In the genomic region with DNA sequence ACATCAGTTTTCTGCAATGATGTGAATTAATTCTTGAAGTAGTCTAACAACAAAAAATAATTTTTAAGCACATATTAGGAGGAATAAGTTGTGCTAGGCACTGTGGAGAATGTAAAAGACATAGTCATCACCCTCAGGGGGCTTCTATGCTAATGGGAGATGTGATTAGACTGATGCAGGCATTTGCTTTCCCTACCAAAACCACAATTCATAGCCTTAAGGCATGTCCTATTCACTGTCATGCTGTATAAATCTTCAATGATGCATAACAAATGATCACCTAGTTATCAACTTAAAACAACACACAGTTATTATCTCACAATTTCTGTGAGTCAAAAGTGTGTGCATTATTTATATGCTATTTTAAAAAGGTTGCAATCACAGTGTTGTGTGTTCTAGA, we compare ENCODE assay signal across 13 cellular contexts.
DNase-seq lines count a peak whose midpoint lies in the region; TF ChIP-seq lines count a peak whose summit lies in the region.
"Had no signal": no experiment of that assay in that cellular context is flagged by ENCODE, and none has a peak within 500 bp of the region (broad histone marks: within the 10 kb centered on the region; RNA-seq: fewer than 3 reads in every experiment).

No MANE protein-coding gene starts in this region.

- H2AK5ac ChIP-seq in mesendoderm (ENCODE audit: low read length), result no peak overlapping the region

- no peak overlapping the region for H2BK5ac ChIP-seq in mesendoderm (ENCODE audit: low read length)

- H3K4me3 ChIP-seq in SK-N-MC (no peak overlapping the region), mesendoderm (ENCODE audit: low read length) (no peak overlapping the region), stomach (no peak overlapping the region)
- H3K4me3 ChIP-seq: BLaER1 treated with 17β-estradiol and CSF1 and Interleukin-3, amounts not matched to agents 10 nM and 100 nM; GM12878 had no signal

- no peaks in the 10 kb centered on the region for H3K79me1 ChIP-seq in mesendoderm (ENCODE audit: low read length)

- no peak overlapping the region for H3K56ac ChIP-seq in mesendoderm (ENCODE audit: low read length)

- H3K9ac ChIP-seq in SK-N-MC (ENCODE audit: insufficient read length), result no peak overlapping the region
- H3K9ac ChIP-seq in mesendoderm (ENCODE audit: low read length), result no peak overlapping the region
- H3K9ac ChIP-seq: BLaER1 treated with 17β-estradiol and CSF1 and Interleukin-3, amounts not matched to agents 10 nM and 100 nM had no signal

- H3K27ac ChIP-seq in SK-N-MC (no peak overlapping the region), mesendoderm (ENCODE audit: low read depth, low read length) (no peak overlapping the region), stomach (no peak overlapping the region)
- H3K27ac ChIP-seq: BLaER1 treated with 17β-estradiol and CSF1 and Interleukin-3, amounts not matched to agents 10 nM and 100 nM had no signal

- TF ChIP-seq CTCF in stomach (IDR thresholded peaks at IDR 0.05), result no peak

- H3K79me2 ChIP-seq in mesendoderm (ENCODE audit: control insufficient read depth, insufficient read depth, low read length), result no peaks in the 10 kb centered on the region

- no peak for TF ChIP-seq EP300 in stomach (IDR thresholded peaks at IDR 0.05)

- no peak overlapping the region for H3K4ac ChIP-seq in mesendoderm (ENCODE audit: low read depth, low read length)

- H2BK120ac ChIP-seq in mesendoderm (ENCODE audit: low read depth, low read length), result no peak overlapping the region

- H3K36me3 ChIP-seq in SK-N-MC (ENCODE audit: insufficient read depth, low read length) (no peaks in the 10 kb centered on the region), mesendoderm (ENCODE audit: control insufficient read depth, insufficient read depth, low read length) (no peaks in the 10 kb centered on the region), stomach (no peaks in the 10 kb centered on the region)
- H3K36me3 ChIP-seq: BLaER1 treated with 17β-estradiol and CSF1 and Interleukin-3, amounts not matched to agents 10 nM and 100 nM had no signal

- intact Hi-C loops in stomach (cut with DNase I; ENCODE audit: low total_unique reads), result no loop called here

- DNase-seq in EL, result peak; percentile 22
- peak; percentile 13 for DNase-seq in M059J (ENCODE audit: low read depth)
- DNase-seq in SK-N-MC (ENCODE audit: low read depth, low spot score), result peak; percentile 14
- peak; percentile 16 for DNase-seq in mesendoderm
- DNase-seq in stomach, result no peak
- DNase-seq in activated gamma-delta T cell (lab: John Stamatoyannopoulos, UW), result no peak
- no peak for DNase-seq in stimulated activated CD8-positive, alpha-beta memory T cell treated with anti-CD3 and anti-CD28 coated beads, Interleukin-4, amount 100 ng/mL, for 48 hours
- DNase-seq: Calu3; CD8-positive, alpha-beta T cell; GF-D8; H9 had no signal

- TF ChIP-seq POLR2A in stomach (IDR thresholded peaks at IDR 0.05), result no peak

- H3K4me1 ChIP-seq in mesendoderm (ENCODE audit: control insufficient read depth, low read depth, low read length), result no peaks in the 10 kb centered on the region
- peaks cover 0 to 3% (median 0%) of the 10 kb centered on the region in 4 donors for H3K4me1 ChIP-seq in stomach
- H3K4me1 ChIP-seq: BLaER1 treated with 17β-estradiol and CSF1 and Interleukin-3, amounts not matched to agents 10 nM and 100 nM had no signal

- H3K23ac ChIP-seq in mesendoderm (ENCODE audit: low read length), result no peak overlapping the region

- no peak overlapping the region for H4K8ac ChIP-seq in mesendoderm (ENCODE audit: low read depth, low read length)

- H3K18ac ChIP-seq in mesendoderm (ENCODE audit: low read length), result no peak overlapping the region

- H4K5ac ChIP-seq in mesendoderm (ENCODE audit: low read length), result no peak overlapping the region

- H3K27me3 ChIP-seq in mesendoderm (ENCODE audit: insufficient read depth, low read length, poor library complexity) (no peaks in the 10 kb centered on the region), stomach (no peaks in the 10 kb centered on the region)
- H3K27me3 ChIP-seq: BLaER1 treated with 17β-estradiol and CSF1 and Interleukin-3, amounts not matched to agents 10 nM and 100 nM had no signal

- no peak overlapping the region for H3K4me2 ChIP-seq in mesendoderm (ENCODE audit: low read length)
- H3K4me2 ChIP-seq: BLaER1 treated with 17β-estradiol and CSF1 and Interleukin-3, amounts not matched to agents 10 nM and 100 nM had no signal

- H3K9me3 ChIP-seq in SK-N-MC (ENCODE audit: low read depth, low read length), result no peaks in the 10 kb centered on the region
- H3K9me3 ChIP-seq in stomach, result peaks cover 0 to 8% (median 0%) of the 10 kb centered on the region in 4 donors

- no peak overlapping the region for H2BK15ac ChIP-seq in mesendoderm (replicated peaks; ENCODE audit: low read depth)

Comparison
In these comparisons a context has a peak if more than half of its experiments do, and no peak if none do; other contexts are left out.
1. DNase-seq: peak in EL (single experiment), M059J (single experiment), SK-N-MC (single experiment) and mesendoderm (single experiment); none in stomach (single experiment), activated gamma-delta T cell (single experiment) and stimulated activated CD8-positive, alpha-beta memory T cell treated with anti-CD3 and anti-CD28 coated beads, Interleukin-4, amount 100 ng/mL, for 48 hours (single experiment).